Comparison of ENCODE assay signal across 21 cellular contexts in genomic region chr5:62653001-62653863, GRCh38.
DNase-seq lines count a peak whose midpoint lies in the region; TF ChIP-seq lines count a peak whose summit lies in the region.
"Had no signal": no experiment of that assay in that cellular context is flagged by ENCODE, and none has a peak within 500 bp of the region (broad histone marks: within the 10 kb centered on the region; RNA-seq: fewer than 3 reads in every experiment).

No MANE protein-coding gene starts in this region.

- DNase-seq in KBM-7, result peak; percentile 83
- DNase-seq in NOMO-1 treated with dmso at 0.1 percent for 144 hours (lab: John Stamatoyannopoulos, UW; ENCODE audit: unreplicated experiment), result peak; percentile 34
- no peak for DNase-seq in endothelial cell (ENCODE audit: low spot score)
- DNase-seq in nephron progenitor cell, result no peak
- no peak for DNase-seq in HT-29 (ENCODE audit: low spot score)
- no peak for DNase-seq in germinal center (ENCODE audit: low spot score)
- DNase-seq in BE2C, result no peak
- DNase-seq: activated CD4-positive, alpha-beta T cell treated with anti-CD3 and anti-CD28 coated beads for 36 hours; activated naive CD4-positive, alpha-beta T cell treated with anti-CD3 and anti-CD28 coated beads, Interleukin-2, amount 50 U/mL, for 16 hours; activated T-cell treated with anti-CD3 and anti-CD28 coated beads for 4 hours; C1 segment of cervical spinal cord; DMS153; hypothalamus; IMR-90; naive B cell; NCI-H1417; NCI-H2171 treated with DMSO at 0.1 percent for 48 hours; thyroid gland had no signal

- H3K9me3 ChIP-seq in BE2C, result no peaks in the 10 kb centered on the region
- H3K9me3 ChIP-seq: thyroid gland had no signal

- H3K4me1 ChIP-seq in BE2C, result no peaks in the 10 kb centered on the region
- H3K4me1 ChIP-seq: parathyroid adenoma, thyroid gland had no signal

- H3K36me3 Mint-ChIP-seq in endothelial cell (ENCODE audit: low read depth, unreplicated experiment), result peaks cover 29% of the 10 kb centered on the region
- H3K36me3 Mint-ChIP-seq in nephron progenitor cell (ENCODE audit: low read depth), result peaks cover 14% of the 10 kb centered on the region
- H3K36me3 Mint-ChIP-seq: brain had no signal

- no peaks in the 10 kb centered on the region for H3K27me3 ChIP-seq in BE2C
- H3K27me3 ChIP-seq: thyroid gland had no signal

- peaks cover 27% of the 10 kb centered on the region for H3K4me1 Mint-ChIP-seq in endothelial cell (ENCODE audit: unreplicated experiment)
- H3K4me1 Mint-ChIP-seq in nephron progenitor cell, result no peaks in the 10 kb centered on the region

- in situ Hi-C loops in KBM-7 (cut with MboI; ENCODE audit: low pct_unique_long_range_greater_than_20kb, low sequenced_read_pairs), result no loop called here

- no peaks in the 10 kb centered on the region for H3K36me3 ChIP-seq in BE2C
- H3K36me3 ChIP-seq: thyroid gland had no signal

- H3K9me3 Mint-ChIP-seq in endothelial cell (ENCODE audit: unreplicated experiment), result peaks cover 12% of the 10 kb centered on the region
- peaks cover 34% of the 10 kb centered on the region for H3K9me3 Mint-ChIP-seq in nephron progenitor cell
- H3K9me3 Mint-ChIP-seq: T-helper 2 cell treated with Interferon-gamma antibody and Interleukin-4, amounts not matched to agents 5 μg/mL and 100 μg/mL, for 36 hours had no signal

- H3K27me3 Mint-ChIP-seq in endothelial cell (ENCODE audit: unreplicated experiment), result peaks cover 21% of the 10 kb centered on the region
- H3K27me3 Mint-ChIP-seq in nephron progenitor cell (ENCODE audit: low read depth, poor library complexity), result peaks cover 4% of the 10 kb centered on the region
- H3K27me3 Mint-ChIP-seq: activated CD4-positive, alpha-beta T cell treated with anti-CD3 and anti-CD28 coated beads for 36 hours; naive B cell had no signal

- H3K4me3 Mint-ChIP-seq in endothelial cell (ENCODE audit: unreplicated experiment) (peak overlapping the region; percentile 37), nephron progenitor cell (no peak overlapping the region)
- H3K4me3 Mint-ChIP-seq: activated CD4-positive, alpha-beta T cell treated with anti-CD3 and anti-CD28 coated beads for 36 hours; brain; naive B cell; T-helper 2 cell treated with Interferon-gamma antibody and Interleukin-4, amounts not matched to agents 5 μg/mL and 100 μg/mL, for 36 hours had no signal

- no peak overlapping the region for H3K4me3 ChIP-seq in BE2C (ENCODE audit: low read depth, low read length)
- H3K4me3 ChIP-seq: thyroid gland had no signal

- no peak for TF ChIP-seq CTCF in endothelial cell (IDR thresholded peaks at IDR 0.05; ENCODE audit: unreplicated experiment)
- TF ChIP-seq CTCF in nephron progenitor cell (IDR thresholded peaks at IDR 0.05), result no peak
- TF ChIP-seq CTCF in BE2C (IDR thresholded peaks at IDR 0.05; ENCODE audit: low read depth, low read length), result no peak

- peak overlapping the region; percentile 62 for H3K27ac Mint-ChIP-seq in endothelial cell (ENCODE audit: unreplicated experiment)
- peak overlapping the region; percentile 7 for H3K27ac Mint-ChIP-seq in nephron progenitor cell
- H3K27ac Mint-ChIP-seq: activated CD4-positive, alpha-beta T cell treated with anti-CD3 and anti-CD28 coated beads for 36 hours; brain; naive B cell; T-helper 2 cell treated with Interferon-gamma antibody and Interleukin-4, amounts not matched to agents 5 μg/mL and 100 μg/mL, for 36 hours had no signal

Comparison
In these comparisons a context has a peak if more than half of its experiments do, and no peak if none do; other contexts are left out.
1. DNase-seq: peak in KBM-7 (single experiment) and NOMO-1 treated with dmso at 0.1 percent for 144 hours (single experiment); none in endothelial cell (single experiment), nephron progenitor cell (single experiment), HT-29 (single experiment), germinal center (single experiment) and BE2C (single experiment).